18 cellular contexts compared by ENCODE assay signal in the genomic region with DNA sequence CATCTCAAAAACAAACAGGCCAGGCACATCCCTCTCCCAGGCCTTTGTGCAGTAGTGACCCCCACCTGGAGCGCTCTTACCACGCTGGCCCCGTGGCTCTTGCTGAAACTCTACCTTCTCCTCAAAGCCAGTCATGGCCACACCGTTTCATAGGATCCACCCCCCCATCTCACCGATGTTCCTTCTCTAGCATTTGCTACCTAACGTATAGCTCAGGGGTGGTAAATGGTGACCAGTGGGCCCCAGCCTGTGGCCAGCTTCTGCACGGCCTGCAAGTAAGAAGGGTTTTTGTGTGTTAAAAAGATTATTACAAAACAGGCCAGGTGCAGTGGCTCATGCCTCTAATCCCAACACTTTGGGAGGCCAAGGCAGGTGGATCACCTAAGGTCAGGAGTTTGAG. TPM values are rescaled to one million over a fixed set of nuclear protein-coding genes. Genes with fewer than 3 reads are reported as not detected.
DNase-seq lines count a peak whose midpoint lies in the region; ATAC-seq and TF ChIP-seq lines count a peak whose summit lies in the region.
"Had no signal": no experiment of that assay in that cellular context is flagged by ENCODE, and none has a peak within 500 bp of the region (broad histone marks: within the 10 kb centered on the region; RNA-seq: fewer than 3 reads in every experiment).

No MANE protein-coding gene starts in this region.

- TF ChIP-seq CTCF in WERI-Rb-1 (IDR thresholded peaks at IDR 0.05; ENCODE audit: low read depth, low read length) (no peak), neural progenitor cell (IDR thresholded peaks at IDR 0.05) (no peak), type B pancreatic cell (conservative IDR thresholded peaks at IDR 0.05) (no peak)

- H3K4me3 ChIP-seq in WERI-Rb-1 (ENCODE audit: low read depth, low read length) (no peak overlapping the region), neural progenitor cell (no peak overlapping the region)
- H3K4me3 ChIP-seq: Peyer's patch, SK-N-MC had no signal

- H3K36me3 ChIP-seq in WERI-Rb-1 (no peaks in the 10 kb centered on the region), neural progenitor cell (no peaks in the 10 kb centered on the region)
- H3K36me3 ChIP-seq: Peyer's patch had no signal

- H3K27me3 Mint-ChIP-seq in neural progenitor cell (ENCODE audit: insufficient read depth, low read depth) (peaks cover 2% of the 10 kb centered on the region), type B pancreatic cell (no peaks in the 10 kb centered on the region)
- H3K27me3 Mint-ChIP-seq: CD4-positive, CD25-positive, alpha-beta regulatory T cell had no signal

- H3K4me1 Mint-ChIP-seq in neural progenitor cell (peaks cover 27% of the 10 kb centered on the region), type B pancreatic cell (ENCODE audit: unreplicated experiment) (peaks cover 21% of the 10 kb centered on the region)
- H3K4me1 Mint-ChIP-seq: CD4-positive, CD25-positive, alpha-beta regulatory T cell had no signal

- H3K79me2 ChIP-seq in neural progenitor cell (ENCODE audit: low read depth), result no peaks in the 10 kb centered on the region

- intact Hi-C loops in Right ventricle myocardium inferior (cut with DNase I) (no loop called here), Right ventricle myocardium superior (cut with DNase I) (no loop called here)

- H4K20me1 ChIP-seq in neural progenitor cell (ENCODE audit: low read depth), result no peaks in the 10 kb centered on the region

- H3K36me3 Mint-ChIP-seq in neural progenitor cell (no peaks in the 10 kb centered on the region), type B pancreatic cell (no peaks in the 10 kb centered on the region)

- no peaks in the 10 kb centered on the region for H3K9me3 ChIP-seq in WERI-Rb-1 (ENCODE audit: severe bottlenecking)
- H3K9me3 ChIP-seq in neural progenitor cell (ENCODE audit: low read depth), result no peaks in the 10 kb centered on the region
- H3K9me3 ChIP-seq: Peyer's patch had no signal

- peak; percentile 20 for DNase-seq in Right ventricle myocardium inferior (ENCODE audit: missing footprints)
- no peak for DNase-seq in Right ventricle myocardium superior
- peak; percentile 25 for DNase-seq in WERI-Rb-1
- DNase-seq in neural progenitor cell (ENCODE audit: low spot score), result no peak
- no peak for DNase-seq in type B pancreatic cell (ENCODE audit: extremely low spot score, unreplicated experiment)
- DNase-seq in NCI-H2227 treated with DMSO at 0.1 percent for 48 hours (lab: John Stamatoyannopoulos, UW), result no peak
- DNase-seq in NCI-H82 (lab: John Stamatoyannopoulos, UW), result no peak
- DNase-seq: COR-L47, GOT3, IMR-90, NCI-H1105, NCI-H2081, NCI-H2171, NCI-H524 treated with DMSO at 0.1 percent for 48 hours, Peyer's patch had no signal

- H3K9me3 Mint-ChIP-seq in neural progenitor cell, result no peaks in the 10 kb centered on the region
- H3K9me3 Mint-ChIP-seq in type B pancreatic cell, result no peaks in the 10 kb centered on the region
- H3K9me3 Mint-ChIP-seq: CD4-positive, CD25-positive, alpha-beta regulatory T cell had no signal

- H2AFZ ChIP-seq in neural progenitor cell (replicated peaks), result no peak overlapping the region

- H3K27me3 ChIP-seq in WERI-Rb-1 (ENCODE audit: insufficient read depth, low read depth, severe bottlenecking), result no peaks in the 10 kb centered on the region
- H3K27me3 ChIP-seq in neural progenitor cell, result no peaks in the 10 kb centered on the region
- H3K27me3 ChIP-seq: Peyer's patch had no signal

- no peak overlapping the region for H3K9ac ChIP-seq in neural progenitor cell
- H3K9ac ChIP-seq: KMS-11 had no signal

- no peak overlapping the region for H3K4me2 ChIP-seq in neural progenitor cell
- H3K4me2 ChIP-seq: KMS-11 had no signal

- no peaks in the 10 kb centered on the region for H3F3A ChIP-seq in neural progenitor cell (ENCODE audit: low read depth)

- ATAC-seq in Right ventricle myocardium inferior (no peak), Right ventricle myocardium superior (ENCODE audit: poor library complexity) (no peak)

- H3K4me3 Mint-ChIP-seq in neural progenitor cell (peak overlapping the region; percentile 55), type B pancreatic cell (no peak overlapping the region)
- H3K4me3 Mint-ChIP-seq: CD4-positive, CD25-positive, alpha-beta regulatory T cell had no signal

- peak overlapping the region; percentile 74 for H3K27ac ChIP-seq in WERI-Rb-1
- no peak overlapping the region for H3K27ac ChIP-seq in neural progenitor cell
- H3K27ac ChIP-seq: KMS-11, Peyer's patch, SK-N-MC had no signal

- H3K27ac Mint-ChIP-seq in neural progenitor cell (peak overlapping the region; percentile 29), type B pancreatic cell (peak overlapping the region; percentile 62)

- H3K4me1 ChIP-seq in neural progenitor cell, result peaks cover 15% of the 10 kb centered on the region
- H3K4me1 ChIP-seq: Peyer's patch had no signal

RNA-seq across cellular contexts. Expression of a gene that starts 43.8 kb away (rescaled TPM):
- total RNA-seq in Right ventricle myocardium inferior (0.76 TPM), Right ventricle myocardium superior (0.48 TPM), neural progenitor cell (ENCODE audit: low replicate concordance) (56.1 and 68.6 TPM in 2 replicates), type B pancreatic cell (ENCODE audit: low replicate concordance) (30.0 and 41.3 TPM in 2 replicates)

Comparison
In these comparisons a context has a peak if more than half of its experiments do, and no peak if none do; other contexts are left out.
1. DNase-seq: peak in Right ventricle myocardium inferior (single experiment) and WERI-Rb-1 (single experiment); none in Right ventricle myocardium superior (single experiment), neural progenitor cell (single experiment), type B pancreatic cell (single experiment), NCI-H2227 treated with DMSO at 0.1 percent for 48 hours (single experiment) and NCI-H82 (single experiment).
2. RNA of a gene that starts 43.8 kb away (total RNA-seq): 56.1 to 68.6 TPM in neural progenitor cell and 30.0 to 41.3 TPM in type B pancreatic cell; 0.76 TPM in Right ventricle myocardium inferior (single experiment) and 0.48 TPM in Right ventricle myocardium superior (single experiment); every median in the first group is over 10 times any median in the second.